1 cellular context compared by ENCODE assay signal in the genomic region with DNA sequence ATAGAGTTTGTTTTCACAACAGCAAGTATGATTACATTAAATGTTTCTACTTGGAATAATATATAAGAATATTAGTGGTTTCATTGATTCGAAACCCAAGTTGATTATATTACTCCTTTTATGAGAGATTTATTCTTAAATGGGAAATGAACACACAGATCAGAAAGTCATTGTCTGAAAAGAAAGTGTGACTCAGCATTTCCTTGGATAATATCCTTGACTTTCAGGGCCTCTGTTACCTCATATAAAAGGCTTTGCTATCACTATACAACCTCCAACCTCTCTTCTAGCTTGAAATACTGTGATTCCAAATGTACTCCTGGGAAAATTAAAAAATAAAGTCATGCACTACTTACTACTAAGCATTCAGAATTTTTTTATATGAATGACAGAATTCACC.
A peak's percentile ranks its signal among the peaks of the same experiment; 100 is the strongest.
TF ChIP-seq lines count a peak whose summit lies in the region.

No MANE protein-coding gene starts in this region.

TF ChIP-seq in HepG2, 621 proteins besides CTCF, POLR2A, EP300 and RAD21 (continued from another document):
- TF ChIP-seq, protein P1, sequence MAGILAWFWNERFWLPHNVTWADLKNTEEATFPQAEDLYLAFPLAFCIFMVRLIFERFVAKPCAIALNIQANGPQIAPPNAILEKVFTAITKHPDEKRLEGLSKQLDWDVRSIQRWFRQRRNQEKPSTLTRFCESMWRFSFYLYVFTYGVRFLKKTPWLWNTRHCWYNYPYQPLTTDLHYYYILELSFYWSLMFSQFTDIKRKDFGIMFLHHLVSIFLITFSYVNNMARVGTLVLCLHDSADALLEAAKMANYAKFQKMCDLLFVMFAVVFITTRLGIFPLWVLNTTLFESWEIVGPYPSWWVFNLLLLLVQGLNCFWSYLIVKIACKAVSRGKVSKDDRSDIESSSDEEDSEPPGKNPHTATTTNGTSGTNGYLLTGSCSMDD (CRISPR knock-in tag; IDR thresholded peaks at IDR 0.05): no peak
- no peak for TF ChIP-seq NKX3-1 (CRISPR knock-in tag; IDR thresholded peaks at IDR 0.05)
- no peak for TF ChIP-seq ZFYVE20 (CRISPR knock-in tag; IDR thresholded peaks at IDR 0.05; ENCODE audit: borderline replicate concordance, low read depth)
- TF ChIP-seq MAFF (IDR thresholded peaks at IDR 0.05; ENCODE audit: low read depth, low read length): peak; percentile 60; the same call in 1 of the 2 replicates
- TF ChIP-seq, protein P2, sequence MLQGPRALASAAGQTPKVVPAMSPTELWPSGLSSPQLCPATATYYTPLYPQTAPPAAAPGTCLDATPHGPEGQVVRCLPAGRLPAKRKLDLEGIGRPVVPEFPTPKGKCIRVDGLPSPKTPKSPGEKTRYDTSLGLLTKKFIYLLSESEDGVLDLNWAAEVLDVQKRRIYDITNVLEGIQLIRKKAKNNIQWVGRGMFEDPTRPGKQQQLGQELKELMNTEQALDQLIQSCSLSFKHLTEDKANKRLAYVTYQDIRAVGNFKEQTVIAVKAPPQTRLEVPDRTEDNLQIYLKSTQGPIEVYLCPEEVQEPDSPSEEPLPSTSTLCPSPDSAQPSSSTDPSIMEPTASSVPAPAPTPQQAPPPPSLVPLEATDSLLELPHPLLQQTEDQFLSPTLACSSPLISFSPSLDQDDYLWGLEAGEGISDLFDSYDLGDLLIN (CRISPR knock-in tag; IDR thresholded peaks at IDR 0.05; ENCODE audit: borderline replicate concordance): no peak
- TF ChIP-seq, protein P3, sequence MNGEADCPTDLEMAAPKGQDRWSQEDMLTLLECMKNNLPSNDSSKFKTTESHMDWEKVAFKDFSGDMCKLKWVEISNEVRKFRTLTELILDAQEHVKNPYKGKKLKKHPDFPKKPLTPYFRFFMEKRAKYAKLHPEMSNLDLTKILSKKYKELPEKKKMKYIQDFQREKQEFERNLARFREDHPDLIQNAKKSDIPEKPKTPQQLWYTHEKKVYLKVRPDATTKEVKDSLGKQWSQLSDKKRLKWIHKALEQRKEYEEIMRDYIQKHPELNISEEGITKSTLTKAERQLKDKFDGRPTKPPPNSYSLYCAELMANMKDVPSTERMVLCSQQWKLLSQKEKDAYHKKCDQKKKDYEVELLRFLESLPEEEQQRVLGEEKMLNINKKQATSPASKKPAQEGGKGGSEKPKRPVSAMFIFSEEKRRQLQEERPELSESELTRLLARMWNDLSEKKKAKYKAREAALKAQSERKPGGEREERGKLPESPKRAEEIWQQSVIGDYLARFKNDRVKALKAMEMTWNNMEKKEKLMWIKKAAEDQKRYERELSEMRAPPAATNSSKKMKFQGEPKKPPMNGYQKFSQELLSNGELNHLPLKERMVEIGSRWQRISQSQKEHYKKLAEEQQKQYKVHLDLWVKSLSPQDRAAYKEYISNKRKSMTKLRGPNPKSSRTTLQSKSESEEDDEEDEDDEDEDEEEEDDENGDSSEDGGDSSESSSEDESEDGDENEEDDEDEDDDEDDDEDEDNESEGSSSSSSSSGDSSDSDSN (CRISPR knock-in tag; IDR thresholded peaks at IDR 0.05): no peak
- no peak for TF ChIP-seq CAMTA2 (CRISPR knock-in tag; IDR thresholded peaks at IDR 0.05; ENCODE audit: borderline replicate concordance)
- no peak for TF ChIP-seq MEIS2 (CRISPR knock-in tag; IDR thresholded peaks at IDR 0.05)
